8 cellular contexts compared by ENCODE assay signal in the genomic region with DNA sequence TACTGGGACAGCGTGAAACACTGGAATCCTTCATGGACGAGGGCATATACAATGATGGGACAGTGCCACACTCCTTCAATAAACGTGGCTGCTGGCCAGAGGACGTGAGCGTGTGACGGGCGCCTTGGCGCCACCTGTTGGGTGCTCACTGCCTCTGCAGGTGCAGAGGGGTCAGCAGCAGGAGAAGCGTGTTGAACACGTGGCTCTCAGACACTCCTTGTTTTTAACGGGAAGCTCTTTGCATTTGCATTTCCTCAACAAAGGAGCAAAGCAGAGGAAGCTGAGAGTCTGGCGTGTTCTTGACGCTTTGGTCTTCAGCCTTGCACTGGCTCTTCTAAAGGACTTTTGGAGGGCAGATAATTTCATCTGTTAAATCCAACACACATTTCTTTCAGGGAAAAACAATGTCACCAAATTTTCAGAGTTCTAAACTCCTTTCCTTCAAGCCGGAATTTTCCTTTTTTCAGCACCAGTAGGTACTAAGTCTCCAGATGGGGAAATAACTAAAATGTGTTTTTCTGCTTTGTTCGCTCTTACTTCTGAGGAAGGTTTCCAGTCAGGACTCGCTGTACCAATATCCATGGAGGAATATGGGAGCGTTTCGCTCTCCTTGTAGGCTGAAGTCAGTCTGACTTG. TPM values are rescaled to one million over a fixed set of nuclear protein-coding genes. Genes with fewer than 3 reads are reported as not detected.
DNase-seq lines count a peak whose midpoint lies in the region; ATAC-seq and TF ChIP-seq lines count a peak whose summit lies in the region.

No MANE protein-coding gene starts in this region.

- peaks cover 16% of the 10 kb centered on the region for H3K4me1 Mint-ChIP-seq in T-helper 1 cell treated with Interleukin-12 subunit alpha and Interleukin-12 subunit beta and Interleukin-4 antibody, amounts not matched to agents 30 μg/mL and 1 μg/mL, for 36 hours (ENCODE audit: low read depth)

- no peak overlapping the region for H3K4me3 Mint-ChIP-seq in T-helper 1 cell treated with Interleukin-12 subunit alpha and Interleukin-12 subunit beta and Interleukin-4 antibody, amounts not matched to agents 30 μg/mL and 1 μg/mL, for 36 hours

- no peaks in the 10 kb centered on the region for H3K9me3 Mint-ChIP-seq in T-helper 1 cell treated with Interleukin-12 subunit alpha and Interleukin-12 subunit beta and Interleukin-4 antibody, amounts not matched to agents 30 μg/mL and 1 μg/mL, for 36 hours

- ATAC-seq in left ventricle myocardium superior, result peak; percentile 33
- ATAC-seq in GM18858 (IDR thresholded peaks at IDR 0.05; ENCODE audit: unreplicated experiment), result no peak
- ATAC-seq in GM19324 (IDR thresholded peaks at IDR 0.05; ENCODE audit: low FRiP score, unreplicated experiment), result no peak

- H3K27ac Mint-ChIP-seq in T-helper 1 cell treated with Interleukin-12 subunit alpha and Interleukin-12 subunit beta and Interleukin-4 antibody, amounts not matched to agents 30 μg/mL and 1 μg/mL, for 36 hours, result peak overlapping the region; percentile 45

- peak; percentile 98 for TF ChIP-seq CTCF in GM12875 (IDR thresholded peaks at IDR 0.05; ENCODE audit: borderline replicate concordance, insufficient read depth, low read depth, low read length)

- H3K36me3 Mint-ChIP-seq in T-helper 1 cell treated with Interleukin-12 subunit alpha and Interleukin-12 subunit beta and Interleukin-4 antibody, amounts not matched to agents 30 μg/mL and 1 μg/mL, for 36 hours (ENCODE audit: low read depth), result peaks cover 10% of the 10 kb centered on the region

- DNase-seq in NCI-H1417 (lab: John Stamatoyannopoulos, UW) (peak; percentile 56 to 86 (median 73)), amniotic stem cell (lab: John Stamatoyannopoulos, UW) (peak; percentile 49), left ventricle myocardium superior (peak; percentile 88), renal cortical epithelial cell (ENCODE audit: low read depth) (peak; percentile 83)

- intact Hi-C loops in left ventricle myocardium superior (cut with micrococcal nuclease), result loop anchor here (10.0 kb wide), 2 partner anchors 49 to 89 kb away; no protein-coding TSS in a partner anchor

- no peak overlapping the region for H3K4me3 ChIP-seq in GM12875 (ENCODE audit: low read depth, low read length)

- H3K27me3 Mint-ChIP-seq in T-helper 1 cell treated with Interleukin-12 subunit alpha and Interleukin-12 subunit beta and Interleukin-4 antibody, amounts not matched to agents 30 μg/mL and 1 μg/mL, for 36 hours (ENCODE audit: low read depth), result no peaks in the 10 kb centered on the region

RNA-seq across cellular contexts. Expression of gene GET4, which starts 2.9 kb away (rescaled TPM):
- 20.6 TPM for total RNA-seq in left ventricle myocardium superior
- 30.7 and 36.5 TPM in 2 replicates for total RNA-seq in renal cortical epithelial cell

RNA-seq across cellular contexts. Expression of gene SUN1, which starts 41.2 kb away (rescaled TPM):
- total RNA-seq in left ventricle myocardium superior (186 TPM), renal cortical epithelial cell (164 and 234 TPM in 2 replicates)
